In the genomic region with DNA sequence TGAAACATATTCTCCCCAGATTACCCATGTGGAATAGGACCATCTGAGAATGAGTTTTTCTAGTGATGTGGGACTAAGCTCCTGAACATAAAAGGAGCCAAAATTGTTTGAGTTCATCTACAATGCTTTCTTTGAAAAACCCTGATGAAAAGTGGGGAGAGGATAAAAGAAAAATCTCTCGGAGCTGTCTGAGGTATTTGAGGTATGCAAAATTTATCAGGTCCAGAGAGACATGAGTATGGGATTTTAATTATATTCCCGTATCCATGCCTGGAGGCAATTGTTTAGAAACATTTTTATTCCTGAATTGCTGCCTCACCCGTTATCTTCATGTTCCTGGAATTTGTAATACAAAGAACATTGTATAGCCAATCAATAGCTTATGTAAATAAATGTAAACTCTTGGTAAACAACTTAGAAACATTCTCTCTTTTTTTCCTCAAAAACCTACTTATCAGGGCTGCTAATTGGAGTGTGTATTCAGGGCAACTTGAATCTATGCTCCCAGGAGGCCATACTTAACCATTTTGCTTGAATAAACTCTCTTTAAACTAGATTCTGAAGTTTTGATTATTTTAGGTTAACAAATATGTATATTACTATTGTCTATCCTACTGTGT, we compare ENCODE assay signal across 22 cellular contexts.
DNase-seq lines count a peak whose midpoint lies in the region; ATAC-seq and TF ChIP-seq lines count a peak whose summit lies in the region.
"Had no signal": no experiment of that assay in that cellular context is flagged by ENCODE, and none has a peak within 500 bp of the region (broad histone marks: within the 10 kb centered on the region; RNA-seq: fewer than 3 reads in every experiment).

No MANE protein-coding gene starts in this region.

- no peak overlapping the region for H2BK12ac ChIP-seq in neuronal stem cell (ENCODE audit: low read length)

- no peak; the same call in 2 of the 3 replicates for ATAC-seq in GM23338
- ATAC-seq in stimulated activated naive CD8-positive, alpha-beta T cell treated with anti-CD3 and anti-CD28 coated beads, Interleukin-15, amount 100 ng/mL, for 72 hours, result no peak
- ATAC-seq: GM12878 had no signal

- no peak for TF ChIP-seq CTCF in GM23338 (conservative IDR thresholded peaks at IDR 0.05; ENCODE audit: low read depth in 2 of 2)

- no peak overlapping the region for H4K91ac ChIP-seq in neuronal stem cell (ENCODE audit: low read depth, low read length, poor library complexity)

- H3K4me3 Mint-ChIP-seq in GM23338, result no peak overlapping the region
- H3K4me3 Mint-ChIP-seq in stimulated activated naive CD8-positive, alpha-beta T cell treated with anti-CD3 and anti-CD28 coated beads, Interleukin-15, amount 100 ng/mL, for 72 hours, result no peak overlapping the region
- H3K4me3 Mint-ChIP-seq: CD14-positive monocyte; CD4-positive, alpha-beta T cell; CD8-positive, alpha-beta memory T cell; H9; HFFc6 had no signal

- H3K9me3 Mint-ChIP-seq in GM23338, result peaks cover 28% of the 10 kb centered on the region; the same call in 2 of the 3 replicates
- H3K9me3 Mint-ChIP-seq in stimulated activated naive CD8-positive, alpha-beta T cell treated with anti-CD3 and anti-CD28 coated beads, Interleukin-15, amount 100 ng/mL, for 72 hours, result peaks cover 0 to 25% of the 10 kb centered on the region in 2 donors

- H3K4me3 ChIP-seq in GM23338, result no peak overlapping the region
- no peak overlapping the region for H3K4me3 ChIP-seq in HUES64 (ENCODE audit: low read length)
- no peak overlapping the region for H3K4me3 ChIP-seq in mesendoderm (ENCODE audit: low read length)
- no peak overlapping the region for H3K4me3 ChIP-seq in neuronal stem cell (ENCODE audit: low read length in 2 of 2)
- H3K4me3 ChIP-seq: BLaER1 treated with 17β-estradiol and CSF1 and Interleukin-3, amounts not matched to agents 10 nM and 100 nM; GM12878; GM23248 had no signal

- H2BK120ac ChIP-seq in mesendoderm (ENCODE audit: low read depth, low read length) (no peak overlapping the region), neuronal stem cell (ENCODE audit: low read depth, low read length) (no peak overlapping the region)

- H3K9me3 ChIP-seq in HUES64 (ENCODE audit: insufficient read depth, low read depth, low read length) (no peaks in the 10 kb centered on the region), neuronal stem cell (replicated peaks in 1 of 2; ENCODE audit: control insufficient read depth in 2 of 2, insufficient read depth in 1 of 2, low read depth in 1 of 2, low read length in 2 of 2) (peaks cover 8 to 17% of the 10 kb centered on the region in 2 donors)
- H3K9me3 ChIP-seq: BE2C had no signal

- H2BK15ac ChIP-seq in mesendoderm (replicated peaks; ENCODE audit: low read depth) (no peak overlapping the region), neuronal stem cell (ENCODE audit: low read length) (no peak overlapping the region)

- no peaks in the 10 kb centered on the region for H4K20me1 ChIP-seq in GM23338 (replicated peaks; ENCODE audit: insufficient read depth)
- H4K20me1 ChIP-seq: BLaER1 treated with 17β-estradiol and CSF1 and Interleukin-3, amounts not matched to agents 10 nM and 100 nM had no signal

- H2AK5ac ChIP-seq in mesendoderm (ENCODE audit: low read length) (no peak overlapping the region), neuronal stem cell (ENCODE audit: low read depth, low read length) (no peak overlapping the region)

- H2BK5ac ChIP-seq in mesendoderm (ENCODE audit: low read length) (no peak overlapping the region), neuronal stem cell (ENCODE audit: low read length) (no peak overlapping the region)

- H3K36me3 ChIP-seq in GM23338 (ENCODE audit: insufficient read depth) (no peaks in the 10 kb centered on the region), HUES64 (ENCODE audit: insufficient read depth, low read length) (no peaks in the 10 kb centered on the region), mesendoderm (ENCODE audit: control insufficient read depth, insufficient read depth, low read length) (no peaks in the 10 kb centered on the region), neuronal stem cell (replicated peaks in 1 of 2; ENCODE audit: control insufficient read depth in 2 of 2, insufficient read depth in 2 of 2, low read length in 2 of 2) (no peaks in the 10 kb centered on the region)
- H3K36me3 ChIP-seq: BE2C; BLaER1 treated with 17β-estradiol and CSF1 and Interleukin-3, amounts not matched to agents 10 nM and 100 nM had no signal

- H3K4me2 ChIP-seq in GM23338 (0 out of 2 replicates have a peak overlapping the region, but pooled peaks have one; percentile 15), mesendoderm (ENCODE audit: low read length) (no peak overlapping the region), neuronal stem cell (ENCODE audit: insufficient read depth, low read length, poor library complexity, severe bottlenecking) (no peak overlapping the region)
- H3K4me2 ChIP-seq: BLaER1 treated with 17β-estradiol and CSF1 and Interleukin-3, amounts not matched to agents 10 nM and 100 nM had no signal

- WGBS in HUES64, result 38% methylated on average over 2 of the region's 3 CpGs
- no CpG with 5 or more reads among the region's 3 CpGs for WGBS in mesendoderm (ENCODE audit: extremely low coverage, insufficient coverage, low lambda C conversion rate)
- WGBS in neuronal stem cell (ENCODE audit: extremely low coverage in 2 of 2, insufficient read length in 2 of 2, insufficient replicate concordance in 1 of 2), 2 donors, result no CpG with 5 or more reads among the region's 3 CpGs

- H3K4me1 Mint-ChIP-seq in GM23338, result peaks cover 36% of the 10 kb centered on the region
- H3K4me1 Mint-ChIP-seq in stimulated activated naive CD8-positive, alpha-beta T cell treated with anti-CD3 and anti-CD28 coated beads, Interleukin-15, amount 100 ng/mL, for 72 hours, result no peaks in the 10 kb centered on the region
- H3K4me1 Mint-ChIP-seq: CD14-positive monocyte; CD8-positive, alpha-beta memory T cell had no signal

- no peaks in the 10 kb centered on the region for H3K27me3 Mint-ChIP-seq in GM23338 (ENCODE audit: insufficient read depth, low read depth, poor library complexity)
- no peaks in the 10 kb centered on the region for H3K27me3 Mint-ChIP-seq in stimulated activated naive CD8-positive, alpha-beta T cell treated with anti-CD3 and anti-CD28 coated beads, Interleukin-15, amount 100 ng/mL, for 72 hours
- H3K27me3 Mint-ChIP-seq: CD4-positive, alpha-beta T cell; CD8-positive, alpha-beta memory T cell had no signal

- no peak overlapping the region for H3K14ac ChIP-seq in neuronal stem cell (ENCODE audit: low read length)

- H3K79me2 ChIP-seq in GM23338 (replicated peaks; ENCODE audit: insufficient read depth), result no peaks in the 10 kb centered on the region
- H3K79me2 ChIP-seq in mesendoderm (ENCODE audit: control insufficient read depth, insufficient read depth, low read length), result no peaks in the 10 kb centered on the region

- peaks cover 33% of the 10 kb centered on the region for H3K4me1 ChIP-seq in GM23338 (ENCODE audit: insufficient read depth)
- peaks cover 57% of the 10 kb centered on the region for H3K4me1 ChIP-seq in HUES64 (ENCODE audit: insufficient read depth, low read length)
- H3K4me1 ChIP-seq in mesendoderm (ENCODE audit: control insufficient read depth, low read depth, low read length), result peaks cover 2% of the 10 kb centered on the region
- H3K4me1 ChIP-seq in neuronal stem cell (ENCODE audit: control insufficient read depth in 2 of 2, insufficient read depth in 1 of 2, low read depth in 1 of 2, low read length in 2 of 2), result peaks cover 9% of the 10 kb centered on the region in 2 donors
- H3K4me1 ChIP-seq: BE2C; BLaER1 treated with 17β-estradiol and CSF1 and Interleukin-3, amounts not matched to agents 10 nM and 100 nM had no signal

- no peak overlapping the region for H4K8ac ChIP-seq in mesendoderm (ENCODE audit: low read depth, low read length)
- no peak overlapping the region for H4K8ac ChIP-seq in neuronal stem cell (ENCODE audit: low read depth, low read length)

- H4K5ac ChIP-seq in mesendoderm (ENCODE audit: low read length), result no peak overlapping the region

- H3K27ac ChIP-seq in GM23338 (ENCODE audit: low read depth), result no peak overlapping the region
- H3K27ac ChIP-seq in HUES64 (ENCODE audit: low read depth, low read length), result peak overlapping the region; percentile 47; the same call in 1 of the 2 replicates
- no peak overlapping the region for H3K27ac ChIP-seq in mesendoderm (ENCODE audit: low read depth, low read length)
- peak overlapping the region; percentile 72 for H3K27ac ChIP-seq in neuronal stem cell (replicated peaks; ENCODE audit: low read length)
- H3K27ac ChIP-seq: 22Rv1; BLaER1 treated with 17β-estradiol and CSF1 and Interleukin-3, amounts not matched to agents 10 nM and 100 nM; GM23248 had no signal

- no peak overlapping the region for H2AFZ ChIP-seq in GM23338
- no peak overlapping the region for H2AFZ ChIP-seq in neuronal stem cell (ENCODE audit: low read length)
- H2AFZ ChIP-seq: GM23248 had no signal

- H3K9ac ChIP-seq in HUES64 (ENCODE audit: low read depth, low read length) (no peak overlapping the region), mesendoderm (ENCODE audit: low read length) (no peak overlapping the region), neuronal stem cell (ENCODE audit: low read depth, low read length, poor library complexity) (no peak overlapping the region)
- H3K9ac ChIP-seq: BLaER1 treated with 17β-estradiol and CSF1 and Interleukin-3, amounts not matched to agents 10 nM and 100 nM; GM23248 had no signal

- no peaks in the 10 kb centered on the region for H3K27me3 ChIP-seq in GM23338 (ENCODE audit: insufficient read depth)
- H3K27me3 ChIP-seq in HUES64 (ENCODE audit: insufficient read depth, low read length), result no peaks in the 10 kb centered on the region
- H3K27me3 ChIP-seq in mesendoderm (ENCODE audit: insufficient read depth, low read length, poor library complexity), result no peaks in the 10 kb centered on the region
- H3K27me3 ChIP-seq in neuronal stem cell (ENCODE audit: control insufficient read depth in 3 of 3, insufficient read depth in 3 of 3, low read depth in 1 of 3, low read length in 3 of 3), result peaks cover 0 to 73% (median 0%) of the 10 kb centered on the region in 3 experiments
- H3K27me3 ChIP-seq: BE2C; BLaER1 treated with 17β-estradiol and CSF1 and Interleukin-3, amounts not matched to agents 10 nM and 100 nM had no signal

- no peak overlapping the region for H3K18ac ChIP-seq in mesendoderm (ENCODE audit: low read length)
- H3K18ac ChIP-seq in neuronal stem cell (ENCODE audit: low read length), result no peak overlapping the region

- DNase-seq in GM23338 (ENCODE audit: low spot score), result peak; percentile 15
- peak; percentile 39 for DNase-seq in mesendoderm
- DNase-seq in neuronal stem cell (ENCODE audit: low spot score), result peak; percentile 36
- no peak for DNase-seq in stimulated activated naive CD8-positive, alpha-beta T cell treated with anti-CD3 and anti-CD28 coated beads, Interleukin-15, amount 100 ng/mL, for 72 hours
- DNase-seq in activated gamma-delta T cell treated with Interleukin-2 at 50 U/mL for 16 hours, result no peak
- no peak for DNase-seq in AG08395 (ENCODE audit: low spot score)
- DNase-seq: AML-193; BE2C; CD4-positive, alpha-beta T cell; CD8-positive, alpha-beta memory T cell; DMS 273 treated with DMSO at 0.1 percent for 48 hours; DMS79; EL; GDM1; GM23248; H9; HFFc6 had no signal

- H3K23ac ChIP-seq in mesendoderm (ENCODE audit: low read length) (no peak overlapping the region), neuronal stem cell (ENCODE audit: low read depth, low read length, poor library complexity) (no peak overlapping the region)

- H3K36me3 Mint-ChIP-seq in GM23338 (ENCODE audit: low read depth), result peaks cover 23% of the 10 kb centered on the region; the same call in 2 of the 3 replicates
- H3K36me3 Mint-ChIP-seq: CD14-positive monocyte; CD8-positive, alpha-beta memory T cell had no signal

- H3K27ac Mint-ChIP-seq in GM23338, result no peak overlapping the region; the same call in 1 of the 2 replicates
- no peak overlapping the region for H3K27ac Mint-ChIP-seq in stimulated activated naive CD8-positive, alpha-beta T cell treated with anti-CD3 and anti-CD28 coated beads, Interleukin-15, amount 100 ng/mL, for 72 hours
- H3K27ac Mint-ChIP-seq: CD14-positive monocyte; CD4-positive, alpha-beta T cell; CD8-positive, alpha-beta memory T cell; HFFc6 had no signal

- H3K4ac ChIP-seq in mesendoderm (ENCODE audit: low read depth, low read length) (no peak overlapping the region), neuronal stem cell (ENCODE audit: low read length) (no peak overlapping the region)

- no peaks in the 10 kb centered on the region for H3F3A ChIP-seq in GM23338 (replicated peaks; ENCODE audit: low read depth)

- H3K9me2 ChIP-seq in GM23338 (ENCODE audit: insufficient read depth), result no peaks in the 10 kb centered on the region

- H3K79me1 ChIP-seq in mesendoderm (ENCODE audit: low read length) (no peaks in the 10 kb centered on the region), neuronal stem cell (ENCODE audit: low read depth, low read length) (no peaks in the 10 kb centered on the region)

- no peak overlapping the region for H3K56ac ChIP-seq in mesendoderm (ENCODE audit: low read length)

Comparison
In these comparisons a context has a peak if more than half of its experiments do, and no peak if none do; other contexts are left out.
1. DNase-seq: peak in GM23338 (single experiment), mesendoderm (single experiment) and neuronal stem cell (single experiment); none in stimulated activated naive CD8-positive, alpha-beta T cell treated with anti-CD3 and anti-CD28 coated beads, Interleukin-15, amount 100 ng/mL, for 72 hours (0 of 2), activated gamma-delta T cell treated with Interleukin-2 at 50 U/mL for 16 hours (single experiment) and AG08395 (single experiment).
2. H3K27ac ChIP-seq: peak in HUES64 (single experiment) and neuronal stem cell (single experiment); none in GM23338 (single experiment) and mesendoderm (single experiment).